ENCODE assay signal across 9 cellular contexts in genomic region chr9:127873886-127874285, GRCh38. TPM values are rescaled to one million over a fixed set of nuclear protein-coding genes. Genes with fewer than 3 reads are reported as not detected.
DNase-seq lines count a peak whose midpoint lies in the region; ATAC-seq and TF ChIP-seq lines count a peak whose summit lies in the region.
"Had no signal": no experiment of that assay in that cellular context is flagged by ENCODE, and none has a peak within 500 bp of the region (broad histone marks: within the 10 kb centered on the region; RNA-seq: fewer than 3 reads in every experiment).

No MANE protein-coding gene starts in this region.

- peaks cover 28% of the 10 kb centered on the region for H3K27me3 Mint-ChIP-seq in GM23338 (ENCODE audit: insufficient read depth, low read depth, poor library complexity)

- H3K27me3 ChIP-seq in muscle layer of duodenum (ENCODE audit: low read depth, low read length), result no peaks in the 10 kb centered on the region
- H3K27me3 ChIP-seq in upper lobe of left lung, result no peaks in the 10 kb centered on the region
- 0 out of 2 replicates have a peak, but pooled peaks cover 6% of the 10 kb centered on the region for H3K27me3 ChIP-seq in GM23338 (ENCODE audit: insufficient read depth)

- no peak overlapping the region for H2AFZ ChIP-seq in GM23338

- H3K4me1 ChIP-seq in muscle layer of duodenum (ENCODE audit: control insufficient read depth in 1 of 2, insufficient read depth in 2 of 2, low read length in 2 of 2) (peaks cover 11 to 50% of the 10 kb centered on the region in 2 donors), upper lobe of left lung (peaks cover 52 to 65% (median 59%) of the 10 kb centered on the region in 4 donors), GM23338 (ENCODE audit: insufficient read depth) (peaks cover 5% of the 10 kb centered on the region)

- no peak overlapping the region for H3K27ac Mint-ChIP-seq in GM23338

- no peaks in the 10 kb centered on the region for H3K36me3 Mint-ChIP-seq in GM23338 (ENCODE audit: low read depth)

- no peak overlapping the region; the same call in 2 of the 3 replicates for H3K4me3 Mint-ChIP-seq in GM23338

- H3K9me2 ChIP-seq in GM23338 (ENCODE audit: insufficient read depth), result no peaks in the 10 kb centered on the region

- no peaks in the 10 kb centered on the region for H3K79me2 ChIP-seq in GM23338 (replicated peaks; ENCODE audit: insufficient read depth)

- H3K27ac ChIP-seq in muscle layer of duodenum (ENCODE audit: low read length) (no peak overlapping the region), upper lobe of left lung (peak overlapping the region; percentile 11 to 88 (median 62)), GM23338 (ENCODE audit: low read depth) (no peak overlapping the region)

- H3K4me3 ChIP-seq in fibroblast of pulmonary artery (replicated peaks; ENCODE audit: low read depth, low read length) (no peak overlapping the region), muscle layer of duodenum (ENCODE audit: low read depth in 1 of 2, low read length in 2 of 2) (peak overlapping the region; percentile 6 to 13), upper lobe of left lung (peak overlapping the region in 2 of 4 donors; percentile 70 to 71), GM23338 (no peak overlapping the region)
- H3K4me3 ChIP-seq: mucosa of descending colon had no signal

- DNase-seq in fibroblast of pulmonary artery (ENCODE audit: low read depth) (peak; percentile 56), upper lobe of left lung (peak; percentile 81 to 86), D341Med (ENCODE audit: low spot score) (no peak), NCI-H1092 treated with DMSO at 0.1 percent for 48 hours (lab: John Stamatoyannopoulos, UW) (no peak), GM23338 (ENCODE audit: low spot score) (no peak)
- DNase-seq in stimulated activated naive CD4-positive, alpha-beta T cell (lab: John Stamatoyannopoulos, UW), result no peak

- H3K4me1 Mint-ChIP-seq in GM23338, result peaks cover 13% of the 10 kb centered on the region; the same call in 2 of the 3 replicates

- peaks cover 14% of the 10 kb centered on the region; the same call in 1 of the 2 replicates for H3F3A ChIP-seq in GM23338 (replicated peaks; ENCODE audit: low read depth)

- no peaks in the 10 kb centered on the region for H3K9me3 Mint-ChIP-seq in GM23338

- no peak overlapping the region for H3K4me2 ChIP-seq in GM23338

- TF ChIP-seq CTCF in fibroblast of pulmonary artery (IDR thresholded peaks at IDR 0.05; ENCODE audit: low read length, missing control alignments), result no peak
- no peak for TF ChIP-seq CTCF in upper lobe of left lung (IDR thresholded peaks at IDR 0.05)
- TF ChIP-seq CTCF in GM23338 (conservative IDR thresholded peaks at IDR 0.05; ENCODE audit: low read depth in 2 of 2), result no peak

- WGBS in upper lobe of left lung, 2 donors, result 60% methylated on average over 10 of the region's 10 CpGs; no CpG with 5 or more reads in 1 of the 2 donors

- peaks cover 0 to 24% of the 10 kb centered on the region in 2 donors for H3K36me3 ChIP-seq in muscle layer of duodenum (ENCODE audit: control insufficient read depth in 1 of 2, insufficient read depth in 2 of 2, low read length in 2 of 2)
- peaks cover 5 to 35% (median 25%) of the 10 kb centered on the region in 4 donors for H3K36me3 ChIP-seq in upper lobe of left lung
- no peaks in the 10 kb centered on the region for H3K36me3 ChIP-seq in GM23338 (ENCODE audit: insufficient read depth)

- no peak for TF ChIP-seq POLR2A in upper lobe of left lung (IDR thresholded peaks at IDR 0.05)

- no peaks in the 10 kb centered on the region for H4K20me1 ChIP-seq in GM23338 (replicated peaks; ENCODE audit: insufficient read depth)

- ATAC-seq in SK-N-SH treated with all-trans-retinoic acid at 6 μM for 48 hours (peak; percentile 15; the same call in 1 of the 3 replicates), upper lobe of left lung (ENCODE audit: low FRiP score in 2 of 2) (no peak), GM23338 (no peak)

- no peaks in the 10 kb centered on the region for H3K9me3 ChIP-seq in muscle layer of duodenum (ENCODE audit: control insufficient read depth in 1 of 2, low read length in 2 of 2)
- no peaks in the 10 kb centered on the region for H3K9me3 ChIP-seq in upper lobe of left lung
- H3K9me3 ChIP-seq: mucosa of descending colon had no signal

- TF ChIP-seq EP300 in upper lobe of left lung (IDR thresholded peaks at IDR 0.05), result no peak

TF ChIP-seq in SK-N-SH treated with all-trans-retinoic acid at 6 μM for 48 hours, 23 proteins besides CTCF, POLR2A, EP300 and RAD21 (continues in another document):
- no peak for TF ChIP-seq ZNF70 (CRISPR knock-in tag; IDR thresholded peaks at IDR 0.05)
- TF ChIP-seq PPARA (CRISPR knock-in tag; IDR thresholded peaks at IDR 0.05; ENCODE audit: borderline replicate concordance), result no peak
- no peak for TF ChIP-seq ZC3H10 (CRISPR knock-in tag; IDR thresholded peaks at IDR 0.05)
- TF ChIP-seq RARB (CRISPR knock-in tag; IDR thresholded peaks at IDR 0.05), result no peak
- no peak for TF ChIP-seq ARNTL (CRISPR knock-in tag; IDR thresholded peaks at IDR 0.05; ENCODE audit: borderline replicate concordance, low read depth)
- TF ChIP-seq BACH2 (CRISPR knock-in tag; IDR thresholded peaks at IDR 0.05; ENCODE audit: borderline replicate concordance), result no peak
- TF ChIP-seq ZNF8 (CRISPR knock-in tag; IDR thresholded peaks at IDR 0.05), result no peak

RNA-seq across cellular contexts. Expression of gene AK1, which starts 3.6 kb away (rescaled TPM):
- total RNA-seq in upper lobe of left lung, result 100 to 1,000 TPM; 106 to 239 (median 161) TPM
- total RNA-seq in GM23338 (2014; rRNA removed; shearing (Covaris generic)), result 6.7 and 16.2 TPM in 2 replicates
- polyA plus RNA-seq in GM23338 (2016; fragmentation: Nextera tagmentation; extraction: Ambion mirVana), result 35.5 and 36.3 TPM in 2 replicates

RNA-seq across cellular contexts. Expression of gene ENG, which starts 19.4 kb away (rescaled TPM):
- 100 to 1,000 TPM in 4 of 6 donors, 10 to 100 TPM in 2; 45.7 to 378 (median 178) TPM for total RNA-seq in upper lobe of left lung
- total RNA-seq in GM23338 (2014; rRNA removed; shearing (Covaris generic)), result 1.4 and 3.0 TPM in 2 replicates
- polyA plus RNA-seq in GM23338 (2016; fragmentation: Nextera tagmentation; extraction: Ambion mirVana), result 2.6 TPM in 2 replicates

RNA-seq across cellular contexts. Expression of gene ST6GALNAC6, which starts 25.5 kb away (rescaled TPM):
- 100 to 1,000 TPM in 1 of 6 donors, 10 to 100 TPM in 5; 67.3 to 117 (median 85.2) TPM for total RNA-seq in upper lobe of left lung
- total RNA-seq in GM23338 (2014; rRNA removed; shearing (Covaris generic)), result 39.2 and 46.3 TPM in 2 replicates
- 20.7 and 21.5 TPM in 2 replicates for polyA plus RNA-seq in GM23338 (2016; fragmentation: Nextera tagmentation; extraction: Ambion mirVana)

RNA-seq across cellular contexts. Expression of gene ST6GALNAC4, which starts 43.0 kb away (rescaled TPM):
- 100 to 1,000 TPM in 1 of 6 donors, 10 to 100 TPM in 5; 41.3 to 105 (median 56.2) TPM for total RNA-seq in upper lobe of left lung
- total RNA-seq in GM23338 (2014; rRNA removed; shearing (Covaris generic)), result 35.3 and 39.1 TPM in 2 replicates
- polyA plus RNA-seq in GM23338 (2016; fragmentation: Nextera tagmentation; extraction: Ambion mirVana), result 7.9 and 8.1 TPM in 2 replicates

RNA-seq across cellular contexts. Expression of gene PIP5KL1, which starts 56.7 kb away (rescaled TPM):
- total RNA-seq in upper lobe of left lung, result 10 to 100 TPM in 3 of 6 donors, 1 to 10 TPM in 3; 4.1 to 38.8 (median 10.0) TPM
- total RNA-seq in GM23338 (2014; rRNA removed; shearing (Covaris generic)), result 7.5 and 13.4 TPM in 2 replicates
- 19.5 and 25.1 TPM in 2 replicates for polyA plus RNA-seq in GM23338 (2016; fragmentation: Nextera tagmentation; extraction: Ambion mirVana)

Comparison
In these comparisons a context has a peak if more than half of its experiments do, and no peak if none do; other contexts are left out.
1. DNase-seq: peak in fibroblast of pulmonary artery (single experiment) and upper lobe of left lung (2 of 2); none in stimulated activated naive CD4-positive, alpha-beta T cell (0 of 6), D341Med (single experiment), NCI-H1092 treated with DMSO at 0.1 percent for 48 hours (single experiment) and GM23338 (single experiment).
2. H3K4me3 ChIP-seq: peak in muscle layer of duodenum (2 of 2); none in fibroblast of pulmonary artery (single experiment) and GM23338 (single experiment).
3. H3K27ac ChIP-seq: peak in upper lobe of left lung (4 of 4); none in muscle layer of duodenum (single experiment) and GM23338 (single experiment).
4. RNA of gene ENG, which starts 19.4 kb away (total RNA-seq): 45.7 to 378 TPM in upper lobe of left lung; 1.4 to 3.0 TPM in GM23338; every median in the first group is over 10 times any median in the second.